ENCODE assay signal across 29 cellular contexts in genomic region chr7:23619141-23619540, GRCh38.
"Had no signal": no experiment of that assay in that cellular context is flagged by ENCODE, and none has a peak within 500 bp of the region (broad histone marks: within the 10 kb centered on the region; RNA-seq: fewer than 3 reads in every experiment).

No MANE protein-coding gene starts in this region.

- H3K36me3 ChIP-seq: thyroid gland, upper lobe of right lung, uterus had no signal

- H3K4me3 Mint-ChIP-seq: stimulated activated effector memory CD8-positive, alpha-beta T cell treated with anti-CD3 and anti-CD28 coated beads, Interleukin-12 subunit alpha, Interleukin-12 subunit beta, amount 100 ng/mL, for 72 hours; stimulated activated memory B cell treated with anti-CD40 and anti-IgM and Interleukin-4, amounts not matched to agents 10 μg/mL and 1 μg/mL and 100 μg/mL, for 72 hours; stimulated activated naive B cell treated with anti-CD40 and anti-IgM and Interleukin-4, amounts not matched to agents 10 μg/mL and 1 μg/mL and 100 μg/mL, for 72 hours; stimulated activated naive CD8-positive, alpha-beta T cell treated with anti-CD3 and anti-CD28 coated beads, Interleukin-15, amount 100 ng/mL, for 72 hours; stimulated activated naive CD8-positive, alpha-beta T cell treated with anti-CD3 and anti-CD28 coated beads, Interleukin-15, Interleukin-2, amounts not matched to agents 100 ng/mL and 50 ng/mL, for 24 hours; type B pancreatic cell had no signal

- H3K27ac Mint-ChIP-seq: stimulated activated effector memory CD8-positive, alpha-beta T cell treated with anti-CD3 and anti-CD28 coated beads, Interleukin-12 subunit alpha, Interleukin-12 subunit beta, amount 100 ng/mL, for 72 hours; stimulated activated memory B cell treated with anti-CD40 and anti-IgM and Interleukin-4, amounts not matched to agents 10 μg/mL and 1 μg/mL and 100 μg/mL, for 72 hours; stimulated activated naive B cell treated with anti-CD40 and anti-IgM and Interleukin-4, amounts not matched to agents 10 μg/mL and 1 μg/mL and 100 μg/mL, for 72 hours; stimulated activated naive CD8-positive, alpha-beta T cell treated with anti-CD3 and anti-CD28 coated beads, Interleukin-15, amount 100 ng/mL, for 72 hours; stimulated activated naive CD8-positive, alpha-beta T cell treated with anti-CD3 and anti-CD28 coated beads, Interleukin-15, Interleukin-2, amounts not matched to agents 100 ng/mL and 50 ng/mL, for 24 hours; type B pancreatic cell had no signal

- H3K36me3 Mint-ChIP-seq: stimulated activated effector memory CD8-positive, alpha-beta T cell treated with anti-CD3 and anti-CD28 coated beads, Interleukin-12 subunit alpha, Interleukin-12 subunit beta, amount 100 ng/mL, for 72 hours had no signal

- ATAC-seq: stimulated activated effector memory CD8-positive, alpha-beta T cell treated with anti-CD3 and anti-CD28 coated beads, Interleukin-12 subunit alpha, Interleukin-12 subunit beta, amount 100 ng/mL, for 72 hours; stimulated activated memory B cell treated with anti-CD40 and anti-IgM and Interleukin-4, amounts not matched to agents 10 μg/mL and 1 μg/mL and 100 μg/mL, for 72 hours; stimulated activated naive B cell treated with anti-CD40 and anti-IgM and Interleukin-4, amounts not matched to agents 10 μg/mL and 1 μg/mL and 100 μg/mL, for 72 hours; stimulated activated naive CD8-positive, alpha-beta T cell treated with anti-CD3 and anti-CD28 coated beads, Interleukin-15, amount 100 ng/mL, for 72 hours; stimulated activated naive CD8-positive, alpha-beta T cell treated with anti-CD3 and anti-CD28 coated beads, Interleukin-15, Interleukin-2, amounts not matched to agents 100 U/mL and 50 U/mL, for 24 hours; upper lobe of right lung had no signal

- H3K27ac ChIP-seq: stomach, suprapubic skin, testis, thoracic aorta, thyroid gland, tibial artery, tibial nerve, transverse colon, upper lobe of left lung, upper lobe of right lung, uterus, vagina had no signal

- FAIRE-seq: urothelium cell line had no signal

- DNase-seq: stimulated activated CD4-positive, alpha-beta T cell treated with anti-CD3 and anti-CD28 coated beads, Interleukin-2, amount 100 ng/mL, for 48 hours; stimulated activated CD4-positive, alpha-beta T cell treated with anti-CD3 and anti-CD28 coated beads, Interleukin-4, amount 100 ng/mL, for 1 hour; stimulated activated CD4-positive, alpha-beta T cell treated with anti-CD3 and anti-CD28 coated beads, Interleukin-4, amount 100 ng/mL, for 24 hours; stimulated activated CD4-positive, alpha-beta T cell treated with anti-CD3 and anti-CD28 coated beads, Interleukin-4, amount 100 ng/mL, for 4 hours; stimulated activated CD8-positive, alpha-beta memory T cell treated with anti-CD3 and anti-CD28 coated beads, Interleukin-4, amount 100 ng/mL, for 48 hours; stimulated activated naive B cell treated with anti-CD40 and anti-IgM and Interleukin-4, amounts not matched to agents 10 μg/mL and 1 μg/mL and 100 μg/mL, for 72 hours; stimulated activated naive CD4-positive, alpha-beta T cell; stimulated activated naive CD4-positive, alpha-beta T cell treated with Interleukin-2 at 50 U/mL for 16 hours; stimulated activated naive CD8-positive, alpha-beta T cell treated with anti-CD3 and anti-CD28 coated beads, Interleukin-15, amount 100 ng/mL, for 72 hours; stimulated activated naive CD8-positive, alpha-beta T cell treated with anti-CD3 and anti-CD28 coated beads, Interleukin-15, Interleukin-2, amounts not matched to agents 100 U/mL and 50 U/mL, for 24 hours; stomach; substantia nigra; testis; thyroid gland; tibial artery; transverse colon; trophoblast cell; upper lobe of left lung; upper lobe of right lung; uterus had no signal

- H3K9me3 ChIP-seq: suprapubic skin, testis, thyroid gland had no signal

- H3K27me3 Mint-ChIP-seq: stimulated activated memory B cell treated with anti-CD40 and anti-IgM and Interleukin-4, amounts not matched to agents 10 μg/mL and 1 μg/mL and 100 μg/mL, for 72 hours; stimulated activated naive B cell treated with anti-CD40 and anti-IgM and Interleukin-4, amounts not matched to agents 10 μg/mL and 1 μg/mL and 100 μg/mL, for 72 hours; stimulated activated naive CD8-positive, alpha-beta T cell treated with anti-CD3 and anti-CD28 coated beads, Interleukin-15, amount 100 ng/mL, for 72 hours; stimulated activated naive CD8-positive, alpha-beta T cell treated with anti-CD3 and anti-CD28 coated beads, Interleukin-15, Interleukin-2, amounts not matched to agents 100 ng/mL and 50 ng/mL, for 24 hours; type B pancreatic cell had no signal

- H3K27me3 ChIP-seq: stomach, suprapubic skin, testis, thyroid gland, tibial artery, tibial nerve, transverse colon, upper lobe of left lung, upper lobe of right lung, uterus, vagina had no signal

- H3K4me1 ChIP-seq: stomach, suprapubic skin, testis, tibial artery, tibial nerve, transverse colon, upper lobe of left lung, upper lobe of right lung, uterus, vagina had no signal

- H3K4me3 ChIP-seq: stomach, suprapubic skin, testis, thoracic aorta, thyroid gland, tibial artery, tibial nerve, transverse colon, upper lobe of left lung, upper lobe of right lung, uterus, vagina had no signal
